Comparison of ENCODE assay signal across 20 cellular contexts in the genomic region with DNA sequence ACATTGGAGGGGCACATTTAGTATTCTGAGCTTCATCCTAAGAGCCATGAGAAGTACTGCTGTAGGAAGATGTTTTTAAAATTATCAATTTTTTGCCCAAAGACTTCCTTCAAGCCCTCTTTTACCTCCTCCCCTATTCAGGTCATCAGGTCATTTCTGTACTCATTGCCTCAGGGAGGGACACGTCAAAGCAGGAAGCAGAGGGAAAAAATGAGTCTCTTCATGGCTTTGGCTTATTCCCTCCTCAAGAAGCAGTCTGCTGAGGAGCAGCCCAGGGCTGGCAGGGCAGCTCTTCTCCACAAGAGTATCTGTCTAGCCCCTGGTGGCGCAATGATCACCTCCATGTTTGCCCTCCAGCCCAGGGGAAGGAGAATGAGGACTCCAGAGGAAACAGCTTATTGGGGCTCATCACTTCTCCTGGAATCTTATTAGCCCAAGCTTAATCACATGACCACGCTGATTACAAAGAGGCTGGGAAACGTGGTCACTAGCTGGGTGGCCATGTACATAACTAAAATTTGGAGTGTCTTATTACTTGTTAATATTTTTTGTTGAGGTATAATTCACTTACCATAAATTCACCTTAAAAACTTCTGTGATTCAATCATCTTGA. TPM values are rescaled to one million over a fixed set of nuclear protein-coding genes. Genes with fewer than 3 reads are reported as not detected.
DNase-seq lines count a peak whose midpoint lies in the region; ATAC-seq and TF ChIP-seq lines count a peak whose summit lies in the region.
"Had no signal": no experiment of that assay in that cellular context is flagged by ENCODE, and none has a peak within 500 bp of the region (broad histone marks: within the 10 kb centered on the region; RNA-seq: fewer than 3 reads in every experiment).

No MANE protein-coding gene starts in this region.

- H3K27ac Mint-ChIP-seq in osteocyte (ENCODE audit: unreplicated experiment) = no peak overlapping the region
- H3K27ac Mint-ChIP-seq: T-cell had no signal

- intact Hi-C loops in PC-3 (cut with micrococcal nuclease) (no loop called here), breast epithelium (cut with DNase I; ENCODE audit: low total_unique reads) (no loop called here)

- POLR2A ChIA-PET in PC-3 (lab: Charles Lee; ENCODE audit: unreplicated experiment) = no interaction called here

- H4K20me1 ChIP-seq in PC-3 (ENCODE audit: low read length) = no peaks in the 10 kb centered on the region
- H4K20me1 ChIP-seq: BLaER1 treated with 17β-estradiol and CSF1 and Interleukin-3, amounts not matched to agents 10 nM and 100 nM had no signal

- TF ChIP-seq CTCF in PC-3 (conservative IDR thresholded peaks at IDR 0.05; ENCODE audit: low read depth, low read length) (no peak), osteocyte (IDR thresholded peaks at IDR 0.05) (no peak), brain microvascular endothelial cell (IDR thresholded peaks at IDR 0.05; ENCODE audit: low read depth, low read length, missing control alignments) (no peak), breast epithelium (IDR thresholded peaks at IDR 0.05) (no peak)

- no peaks in the 10 kb centered on the region for H3K36me3 ChIP-seq in PC-3 (ENCODE audit: low read depth, low read length)
- H3K36me3 ChIP-seq in brain microvascular endothelial cell (replicated peaks) = no peaks in the 10 kb centered on the region
- no peaks in the 10 kb centered on the region for H3K36me3 ChIP-seq in breast epithelium
- H3K36me3 ChIP-seq: BLaER1 treated with 17β-estradiol and CSF1 and Interleukin-3, amounts not matched to agents 10 nM and 100 nM had no signal

- H3K9me2 ChIP-seq in PC-3 (replicated peaks; ENCODE audit: low read length) = no peaks in the 10 kb centered on the region

- H3K4me3 Mint-ChIP-seq in osteocyte (ENCODE audit: unreplicated experiment) = no peak overlapping the region
- H3K4me3 Mint-ChIP-seq: T-cell had no signal

- no TSS peak for BruUV-seq in PC-3 (replicated peaks; lab: Mats Ljungman, UMichigan)

- no peaks in the 10 kb centered on the region for H3K9me3 Mint-ChIP-seq in osteocyte (ENCODE audit: unreplicated experiment)
- H3K9me3 Mint-ChIP-seq: T-cell had no signal

- peak; percentile 37 for DNase-seq in DMS153 (lab: John Stamatoyannopoulos, UW)
- DNase-seq in DMS153 treated with DMSO at 0.1 percent for 48 hours (lab: John Stamatoyannopoulos, UW; ENCODE audit: unreplicated experiment) = no peak
- peak; percentile 18 for DNase-seq in ELR (ENCODE audit: low read depth)
- peak; percentile 5 for DNase-seq in PC-3
- peak; percentile 48 for DNase-seq in osteocyte (ENCODE audit: extremely low spot score, unreplicated experiment)
- no peak for DNase-seq in NCI-H146 treated with DMSO at 0.1 percent for 48 hours (lab: John Stamatoyannopoulos, UW; ENCODE audit: unreplicated experiment)
- no peak for DNase-seq in brain microvascular endothelial cell
- DNase-seq in breast epithelium (ENCODE audit: low spot score in 2 of 2) = no peak
- DNase-seq: DND-41, H7, IMR-90, NCI-H1417 treated with DMSO at 0.1 percent for 48 hours, NCI-H446, NCI-H748 treated with DMSO at 0.1 percent for 48 hours, T-cell, T1000 had no signal

- no peak for ATAC-seq in PC-3
- ATAC-seq: T-cell had no signal

- H3K4me3 ChIP-seq in PC-3 (ENCODE audit: low read length) = no peak overlapping the region
- H3K4me3 ChIP-seq in brain microvascular endothelial cell (ENCODE audit: low read depth, low read length) = no peak overlapping the region
- H3K4me3 ChIP-seq in breast epithelium = no peak overlapping the region
- H3K4me3 ChIP-seq: BLaER1 treated with 17β-estradiol and CSF1 and Interleukin-3, amounts not matched to agents 10 nM and 100 nM; SK-N-MC had no signal

- H3K4me1 Mint-ChIP-seq in osteocyte (ENCODE audit: unreplicated experiment) = no peaks in the 10 kb centered on the region
- H3K4me1 Mint-ChIP-seq: T-cell had no signal

- H3K79me2 ChIP-seq in PC-3 (ENCODE audit: low read length) = no peaks in the 10 kb centered on the region

- H3K27me3 Mint-ChIP-seq in osteocyte (ENCODE audit: unreplicated experiment) = peaks cover 78% of the 10 kb centered on the region

- H3K9ac ChIP-seq in PC-3 (ENCODE audit: low read length) = no peak overlapping the region
- H3K9ac ChIP-seq: BLaER1 treated with 17β-estradiol and CSF1 and Interleukin-3, amounts not matched to agents 10 nM and 100 nM had no signal

- H3K27me3 ChIP-seq in PC-3 (ENCODE audit: low read length) (peaks cover 7% of the 10 kb centered on the region), brain microvascular endothelial cell (replicated peaks) (peaks cover 29% of the 10 kb centered on the region), breast epithelium (peaks cover 0 to 5% of the 10 kb centered on the region in 2 donors)
- H3K27me3 ChIP-seq: BLaER1 treated with 17β-estradiol and CSF1 and Interleukin-3, amounts not matched to agents 10 nM and 100 nM had no signal

- H3K9me3 ChIP-seq in PC-3 (ENCODE audit: low read length) (no peaks in the 10 kb centered on the region), breast epithelium (no peaks in the 10 kb centered on the region)

- CTCF ChIA-PET in PC-3 (lab: Charles Lee) = no interaction called here

- H3K27ac ChIP-seq in PC-3 (ENCODE audit: low read length) (no peak overlapping the region), brain microvascular endothelial cell (no peak overlapping the region), breast epithelium (no peak overlapping the region)
- H3K27ac ChIP-seq: 22Rv1; BLaER1 treated with 17β-estradiol and CSF1 and Interleukin-3, amounts not matched to agents 10 nM and 100 nM; SK-N-MC had no signal

- H3K4me2 ChIP-seq in PC-3 (ENCODE audit: low read length) = no peak overlapping the region
- H3K4me2 ChIP-seq: BLaER1 treated with 17β-estradiol and CSF1 and Interleukin-3, amounts not matched to agents 10 nM and 100 nM had no signal

- in situ Hi-C loops in brain microvascular endothelial cell (cut with HindIII; ENCODE audit: low pct_ligation_motif_present, low sequenced_read_pairs) = no loop called here

- H3K4me1 ChIP-seq in PC-3 (ENCODE audit: insufficient read depth, low read length) = no peaks in the 10 kb centered on the region
- H3K4me1 ChIP-seq in breast epithelium = no peaks in the 10 kb centered on the region

- no peaks in the 10 kb centered on the region for H3F3A ChIP-seq in PC-3 (ENCODE audit: low read length, unreplicated experiment)

- H2AFZ ChIP-seq in PC-3 (ENCODE audit: low read length) = no peak overlapping the region

- H3K36me3 Mint-ChIP-seq in osteocyte (ENCODE audit: unreplicated experiment) = no peaks in the 10 kb centered on the region
- H3K36me3 Mint-ChIP-seq: T-cell had no signal

- no peak for TF ChIP-seq POLR2A in breast epithelium (IDR thresholded peaks at IDR 0.05)

RNA-seq across cellular contexts. Expression of a gene that starts 44.2 kb away (rescaled TPM):
- 26.8 and 32.4 TPM in 2 replicates for total RNA-seq in PC-3 (2014; rRNA removed)
- total RNA-seq in osteocyte = 0.67 and 0.91 TPM in 2 replicates
- total RNA-seq in breast epithelium = 10 to 100 TPM in 1 of 3 donors, 1 to 10 TPM in 2; 6.0 to 14.4 (median 6.6) TPM
- total RNA-seq: OCI-LY7 had no signal

Comparison
In these comparisons a context has a peak if more than half of its experiments do, and no peak if none do; other contexts are left out.
1. DNase-seq: peak in DMS153 (single experiment), ELR (single experiment), PC-3 (single experiment) and osteocyte (single experiment); none in DMS153 treated with DMSO at 0.1 percent for 48 hours (single experiment), NCI-H146 treated with DMSO at 0.1 percent for 48 hours (single experiment), brain microvascular endothelial cell (single experiment) and breast epithelium (0 of 2).